8 cellular contexts compared by ENCODE assay signal in genomic region chr4:173538148-173538902, GRCh38. TPM values are rescaled to one million over a fixed set of nuclear protein-coding genes. Genes with fewer than 3 reads are reported as not detected.
A peak's percentile ranks its signal among the peaks of the same experiment; 100 is the strongest.
DNase-seq lines count a peak whose midpoint lies in the region; ATAC-seq and TF ChIP-seq lines count a peak whose summit lies in the region.

No MANE protein-coding gene starts in this region.

- no peak overlapping the region for H3K9ac ChIP-seq in HUES64 (ENCODE audit: low read depth, low read length)

- H3K27me3 ChIP-seq in CD4-positive, CD25-positive, alpha-beta regulatory T cell (ENCODE audit: control insufficient read depth, insufficient read depth, low read length), result peaks cover 60% of the 10 kb centered on the region
- peaks cover 99% of the 10 kb centered on the region for H3K27me3 ChIP-seq in HUES64 (ENCODE audit: insufficient read depth, low read length)
- H3K27me3 ChIP-seq in testis, result no peaks in the 10 kb centered on the region

- H3K27ac ChIP-seq in CD4-positive, CD25-positive, alpha-beta regulatory T cell (ENCODE audit: insufficient read depth, low read length, poor library complexity, severe bottlenecking), result no peak overlapping the region
- no peak overlapping the region for H3K27ac ChIP-seq in HUES64 (ENCODE audit: low read depth, low read length)
- H3K27ac ChIP-seq in testis, result no peak overlapping the region

- no peaks in the 10 kb centered on the region for H3K36me3 Mint-ChIP-seq in CD4-positive, CD25-positive, alpha-beta regulatory T cell
- H3K36me3 Mint-ChIP-seq in activated T-helper 2 cell treated with anti-CD3 and anti-CD28 coated beads, Interferon-gamma antibody, Interleukin-2, Interleukin-4, amounts not matched to agents 10 μg/mL and 5 μg/mL and 100 μg/mL, durations not matched to agents 14 hours and 24 hours and 36 hours (ENCODE audit: low read depth), result no peaks in the 10 kb centered on the region

- peak overlapping the region; percentile 22 for H3K4me3 ChIP-seq in CD4-positive, CD25-positive, alpha-beta regulatory T cell (ENCODE audit: low read depth, low read length)
- H3K4me3 ChIP-seq in HUES64 (ENCODE audit: low read length), result peak overlapping the region; percentile 45
- peak overlapping the region; percentile 34 to 41 for H3K4me3 ChIP-seq in testis

- WGBS in HUES64, result under 1% methylated on average over 59 of the region's 59 CpGs
- 6 to 23% methylated on average over 15 to 59 of the region's 59 CpGs for WGBS in testis, 2 donors

- H3K27me3 Mint-ChIP-seq in CD4-positive, CD25-positive, alpha-beta regulatory T cell, result peaks cover 71% of the 10 kb centered on the region
- peaks cover 75% of the 10 kb centered on the region for H3K27me3 Mint-ChIP-seq in activated T-helper 2 cell treated with anti-CD3 and anti-CD28 coated beads, Interferon-gamma antibody, Interleukin-2, Interleukin-4, amounts not matched to agents 10 μg/mL and 5 μg/mL and 100 μg/mL, durations not matched to agents 14 hours and 24 hours and 36 hours (ENCODE audit: low read depth)

- H3K4me1 Mint-ChIP-seq in CD4-positive, CD25-positive, alpha-beta regulatory T cell, result peaks cover 0 to 16% (median 5%) of the 10 kb centered on the region in 4 donors
- H3K4me1 Mint-ChIP-seq in activated T-helper 2 cell treated with anti-CD3 and anti-CD28 coated beads, Interferon-gamma antibody, Interleukin-2, Interleukin-4, amounts not matched to agents 10 μg/mL and 5 μg/mL and 100 μg/mL, durations not matched to agents 14 hours and 24 hours and 36 hours (ENCODE audit: low read depth), result peaks cover 4% of the 10 kb centered on the region

- H3K27ac Mint-ChIP-seq in CD4-positive, CD25-positive, alpha-beta regulatory T cell, result no peak overlapping the region
- no peak overlapping the region for H3K27ac Mint-ChIP-seq in activated T-helper 2 cell treated with anti-CD3 and anti-CD28 coated beads, Interferon-gamma antibody, Interleukin-2, Interleukin-4, amounts not matched to agents 10 μg/mL and 5 μg/mL and 100 μg/mL, durations not matched to agents 14 hours and 24 hours and 36 hours

- H3K4me3 Mint-ChIP-seq in CD4-positive, CD25-positive, alpha-beta regulatory T cell, result peak overlapping the region in 3 of 4 donors; percentile 2 to 75 (median 56)
- H3K4me3 Mint-ChIP-seq in activated T-helper 2 cell treated with anti-CD3 and anti-CD28 coated beads, Interferon-gamma antibody, Interleukin-2, Interleukin-4, amounts not matched to agents 10 μg/mL and 5 μg/mL and 100 μg/mL, durations not matched to agents 14 hours and 24 hours and 36 hours (ENCODE audit: low read depth), result peak overlapping the region; percentile 33

- no peak for TF ChIP-seq CTCF in testis (IDR thresholded peaks at IDR 0.05)

- intact Hi-C loops in activated T-helper 2 cell treated with anti-CD3 and anti-CD28 coated beads, Interferon-gamma antibody, Interleukin-2, Interleukin-4, amounts not matched to agents 10 μg/mL and 5 μg/mL and 100 μg/mL, durations not matched to agents 14 hours and 24 hours and 36 hours (cut with micrococcal nuclease), result loop anchor here (5.0 kb wide), 1 partner anchor 36 kb away; no protein-coding TSS in a partner anchor
- intact Hi-C loops in testis (cut with DNase I; ENCODE audit: low total_unique reads), result no loop called here

- ATAC-seq in CD4-positive, CD25-positive, alpha-beta regulatory T cell (ENCODE audit: low read depth in 2 of 2), result peak in 1 of 2 donors; percentile 28
- ATAC-seq in GM21390 (IDR thresholded peaks at IDR 0.05; ENCODE audit: unreplicated experiment), result no peak
- no peak for ATAC-seq in GM18505 (IDR thresholded peaks at IDR 0.05; ENCODE audit: unreplicated experiment)

- H3K9me3 Mint-ChIP-seq in CD4-positive, CD25-positive, alpha-beta regulatory T cell, result peaks cover 0 to 6% (median 4%) of the 10 kb centered on the region in 7 donors
- H3K9me3 Mint-ChIP-seq in activated T-helper 2 cell treated with anti-CD3 and anti-CD28 coated beads, Interferon-gamma antibody, Interleukin-2, Interleukin-4, amounts not matched to agents 10 μg/mL and 5 μg/mL and 100 μg/mL, durations not matched to agents 14 hours and 24 hours and 36 hours, result no peaks in the 10 kb centered on the region

- H3K4me1 ChIP-seq in CD4-positive, CD25-positive, alpha-beta regulatory T cell (ENCODE audit: control insufficient read depth, insufficient read depth, low read length, poor library complexity, severe bottlenecking), result peaks cover 12% of the 10 kb centered on the region
- H3K4me1 ChIP-seq in HUES64 (ENCODE audit: insufficient read depth, low read length) (0 out of 2 replicates have a peak, but pooled peaks cover 4% of the 10 kb centered on the region), testis (no peaks in the 10 kb centered on the region)

- TF ChIP-seq POLR2A in testis (IDR thresholded peaks at IDR 0.05) (no peak), GM18505 (IDR thresholded peaks at IDR 0.05; ENCODE audit: borderline replicate concordance, extremely low read depth, insufficient read depth, insufficient read length) (no peak)

- no peaks in the 10 kb centered on the region for H3K36me3 ChIP-seq in CD4-positive, CD25-positive, alpha-beta regulatory T cell (ENCODE audit: control insufficient read depth, insufficient read depth, low read length)
- H3K36me3 ChIP-seq in HUES64 (ENCODE audit: insufficient read depth, low read length) (no peaks in the 10 kb centered on the region), testis (ENCODE audit: low read depth, missing control alignments) (no peaks in the 10 kb centered on the region)

- no peak for DNase-seq in CD4-positive, CD25-positive, alpha-beta regulatory T cell
- no peak for DNase-seq in activated T-helper 2 cell treated with anti-CD3 and anti-CD28 coated beads, Interferon-gamma antibody, Interleukin-2, Interleukin-4, amounts not matched to agents 10 μg/mL and 5 μg/mL and 100 μg/mL, durations not matched to agents 14 hours and 24 hours and 36 hours (ENCODE audit: low spot score)
- peak; percentile 64 for DNase-seq in left kidney (ENCODE audit: low read depth, low spot score)
- no peak for DNase-seq in testis
- no peak for DNase-seq in activated effector memory CD4-positive, alpha-beta T cell treated with Interleukin-2 at 50 U/mL for 16 hours

- no peaks in the 10 kb centered on the region for H3K9me3 ChIP-seq in CD4-positive, CD25-positive, alpha-beta regulatory T cell (ENCODE audit: control insufficient read depth in 2 of 2, low read length in 2 of 2)
- H3K9me3 ChIP-seq in HUES64 (ENCODE audit: insufficient read depth, low read depth, low read length), result no peaks in the 10 kb centered on the region
- no peaks in the 10 kb centered on the region for H3K9me3 ChIP-seq in testis

RNA-seq across cellular contexts. Expression of gene HAND2, which starts 8.3 kb away (rescaled TPM):
- total RNA-seq in CD4-positive, CD25-positive, alpha-beta regulatory T cell, result not detected
- polyA plus RNA-seq in CD4-positive, CD25-positive, alpha-beta regulatory T cell, result not detected
- polyA plus RNA-seq in HUES64 (2013, experiment 1 of 2), result 0.55 TPM
- polyA plus RNA-seq in HUES64 (2013, experiment 2 of 2), result 0.82 TPM
- not detected in 2 replicates for total RNA-seq in activated T-helper 2 cell treated with anti-CD3 and anti-CD28 coated beads, Interferon-gamma antibody, Interleukin-2, Interleukin-4, amounts not matched to agents 10 μg/mL and 5 μg/mL and 100 μg/mL, durations not matched to agents 14 hours and 24 hours and 36 hours
- 10 to 100 TPM in 1 of 2 donors, 1 to 10 TPM in 1; 9.4 to 12.3 TPM for total RNA-seq in testis
- 3.5 TPM for polyA plus RNA-seq in testis (ENCODE audit: insufficient read depth, low read depth, low replicate concordance)

Comparison
In these comparisons a context has a peak if more than half of its experiments do, and no peak if none do; other contexts are left out.
1. RNA of gene HAND2, which starts 8.3 kb away (total RNA-seq): 9.4 to 12.3 TPM in testis; not detected in CD4-positive, CD25-positive, alpha-beta regulatory T cell (single experiment) and not detected in activated T-helper 2 cell treated with anti-CD3 and anti-CD28 coated beads, Interferon-gamma antibody, Interleukin-2, Interleukin-4, amounts not matched to agents 10 μg/mL and 5 μg/mL and 100 μg/mL, durations not matched to agents 14 hours and 24 hours and 36 hours; every median in the first group is over 10 times any median in the second.
2. Peak in every context shown above with its lines, with median percentiles within 50 percentile points of each other: H3K4me3 ChIP-seq.